ENCODE assay signal across 9 cellular contexts in genomic region chr17:45296003-45296832, GRCh38. TPM values are rescaled to one million over a fixed set of nuclear protein-coding genes. Genes with fewer than 3 reads are reported as not detected.
A peak's percentile ranks its signal among the peaks of the same experiment; 100 is the strongest.
DNase-seq lines count a peak whose midpoint lies in the region; ATAC-seq, FAIRE-seq and TF ChIP-seq lines count a peak whose summit lies in the region.
"Had no signal": no experiment of that assay in that cellular context is flagged by ENCODE, and none has a peak within 500 bp of the region (broad histone marks: within the 10 kb centered on the region; RNA-seq: fewer than 3 reads in every experiment).

No MANE protein-coding gene starts in this region.

- H3K9me3 Mint-ChIP-seq in CD4-positive, alpha-beta memory T cell: no peaks in the 10 kb centered on the region
- H3K9me3 Mint-ChIP-seq in activated naive CD8-positive, alpha-beta T cell treated with anti-CD3 and anti-CD28 coated beads, Interleukin-2, amount 10 ng/mL, durations not matched to agents 7 days and 5 days: no peaks in the 10 kb centered on the region

- H4K20me1 ChIP-seq in Karpas-422 (ENCODE audit: insufficient read depth, low read depth, low read length): no peaks in the 10 kb centered on the region

- no peaks in the 10 kb centered on the region for H3K27me3 Mint-ChIP-seq in CD4-positive, alpha-beta memory T cell
- H3K27me3 Mint-ChIP-seq in activated naive CD8-positive, alpha-beta T cell treated with anti-CD3 and anti-CD28 coated beads, Interleukin-2, amount 10 ng/mL, durations not matched to agents 7 days and 5 days: no peaks in the 10 kb centered on the region

- H3K36me3 ChIP-seq in CD4-positive, alpha-beta memory T cell (ENCODE audit: insufficient read depth, low read length): peaks cover 13% of the 10 kb centered on the region
- peaks cover 9% of the 10 kb centered on the region for H3K36me3 ChIP-seq in Karpas-422 (ENCODE audit: insufficient read depth, low read length)
- H3K36me3 ChIP-seq in mucosa of rectum (ENCODE audit: control insufficient read depth in 2 of 2, insufficient read depth in 2 of 2, low read length in 2 of 2): no peaks in the 10 kb centered on the region

- intact Hi-C loops in CD4-positive, alpha-beta memory T cell (cut with micrococcal nuclease): loop anchor here (2.0 kb wide), 1 partner anchor 17 kb away; no protein-coding TSS in a partner anchor

- H3K27ac ChIP-seq in CD4-positive, alpha-beta memory T cell (ENCODE audit: low read depth, low read length): no peak overlapping the region
- H3K27ac ChIP-seq in Karpas-422 (ENCODE audit: low read length) (peak overlapping the region; percentile 96), mucosa of rectum (ENCODE audit: low read depth in 2 of 2, low read length in 2 of 2) (peak overlapping the region; percentile 79 to 83), substantia nigra (ENCODE audit: low read depth, low read length, poor library complexity, severe bottlenecking) (no peak overlapping the region)

- H2AFZ ChIP-seq in Karpas-422 (ENCODE audit: low read length): no peak overlapping the region

- peak; percentile 23 for ATAC-seq in activated naive CD8-positive, alpha-beta T cell treated with anti-CD3 and anti-CD28 coated beads, Interleukin-2, amount 10 ng/mL, durations not matched to agents 7 days and 5 days (ENCODE audit: low read depth)
- ATAC-seq in HG03097 (IDR thresholded peaks at IDR 0.05; ENCODE audit: low FRiP score, unreplicated experiment): no peak

- no peaks in the 10 kb centered on the region for H3K9me3 ChIP-seq in CD4-positive, alpha-beta memory T cell (ENCODE audit: control insufficient read depth in 1 of 2, low read length in 2 of 2)
- H3K9me3 ChIP-seq in Karpas-422 (ENCODE audit: low read length) (no peaks in the 10 kb centered on the region), mucosa of rectum (ENCODE audit: control insufficient read depth in 2 of 2, low read length in 2 of 2) (no peaks in the 10 kb centered on the region)

- H3K9me2 ChIP-seq in Karpas-422 (replicated peaks; ENCODE audit: insufficient read depth, low read length): no peaks in the 10 kb centered on the region

- peak overlapping the region; percentile 30 to 93 (median 73) for H3K27ac Mint-ChIP-seq in CD4-positive, alpha-beta memory T cell
- H3K27ac Mint-ChIP-seq in activated naive CD8-positive, alpha-beta T cell treated with anti-CD3 and anti-CD28 coated beads, Interleukin-2, amount 10 ng/mL, durations not matched to agents 7 days and 5 days: peak overlapping the region; percentile 83

- peak overlapping the region; percentile 63 for H3K4me2 ChIP-seq in Karpas-422 (ENCODE audit: low read depth, low read length, poor library complexity, severe bottlenecking)

- peaks cover 20 to 50% of the 10 kb centered on the region in 2 donors for H3K36me3 Mint-ChIP-seq in CD4-positive, alpha-beta memory T cell
- H3K36me3 Mint-ChIP-seq in activated naive CD8-positive, alpha-beta T cell treated with anti-CD3 and anti-CD28 coated beads, Interleukin-2, amount 10 ng/mL, durations not matched to agents 7 days and 5 days: peaks cover 30% of the 10 kb centered on the region

- POLR2A ChIA-PET in CD4-positive, alpha-beta memory T cell (lab: Charles Lee; ENCODE audit: partially characterized antibody): interaction anchor here (0.6 to 2.3 kb wide), 3 partner anchors 16 to 70 kb away, joined by 4 to 18 read pairs (median 16); partner anchors contain the start of gene MAP3K14
- POLR2A ChIA-PET in activated naive CD8-positive, alpha-beta T cell treated with anti-CD3 and anti-CD28 coated beads, Interleukin-2, amount 10 ng/mL, durations not matched to agents 7 days and 5 days (lab: Charles Lee): interaction anchor here (0.8 kb wide), 1 partner anchor 21 kb away, joined by 3 read pairs; the partner anchor contains the start of gene MAP3K14

- FAIRE-seq in H54 (lab: Jason Lieb, UNC): no peak

- TF ChIP-seq POLR2A in H54 (IDR thresholded peaks at IDR 0.05; ENCODE audit: low read depth, low read length): no peak

- peaks cover 88% of the 10 kb centered on the region for H3K79me2 ChIP-seq in Karpas-422 (ENCODE audit: low read length)

- CTCF ChIA-PET in CD4-positive, alpha-beta memory T cell (lab: Charles Lee; ENCODE audit: partially characterized antibody): interaction anchor here (1.2 to 2.1 kb wide), 2 partner anchors 19 to 21 kb away, joined by 7 to 8 read pairs; partner anchors contain the start of gene MAP3K14

- DNase-seq in CD4-positive, alpha-beta memory T cell: no peak
- DNase-seq in Karpas-422 (peak; percentile 93), cerebellar nuclear complex (lab: John Stamatoyannopoulos, UW) (no peak), H54 (ENCODE audit: insufficient read length, low spot score) (no peak), substantia nigra (lab: John Stamatoyannopoulos, UW) (no peak)
- DNase-seq in activated naive CD8-positive, alpha-beta T cell treated with anti-CD3 and anti-CD28 coated beads, Interleukin-2, amount 10 ng/mL, durations not matched to agents 7 days and 5 days: no peak
- DNase-seq: NCI-H1694 treated with DMSO at 0.1 percent for 48 hours had no signal

- peak overlapping the region in 4 of 8 donors; percentile 2 to 65 (median 46) for H3K4me3 Mint-ChIP-seq in CD4-positive, alpha-beta memory T cell
- peak overlapping the region; percentile 43 for H3K4me3 Mint-ChIP-seq in activated naive CD8-positive, alpha-beta T cell treated with anti-CD3 and anti-CD28 coated beads, Interleukin-2, amount 10 ng/mL, durations not matched to agents 7 days and 5 days

- peaks cover 89% of the 10 kb centered on the region for H3K4me1 ChIP-seq in CD4-positive, alpha-beta memory T cell (ENCODE audit: insufficient read depth, low read length)
- H3K4me1 ChIP-seq in Karpas-422 (ENCODE audit: low read length) (peaks cover 99% of the 10 kb centered on the region), mucosa of rectum (ENCODE audit: control insufficient read depth in 2 of 2, insufficient read depth in 2 of 2, low read length in 2 of 2) (peaks cover 51 to 66% of the 10 kb centered on the region in 2 donors)

- H3K27me3 ChIP-seq in CD4-positive, alpha-beta memory T cell (ENCODE audit: insufficient read depth, low read length): no peaks in the 10 kb centered on the region
- no peaks in the 10 kb centered on the region for H3K27me3 ChIP-seq in Karpas-422 (ENCODE audit: low read length)
- H3K27me3 ChIP-seq in mucosa of rectum (ENCODE audit: control insufficient read depth in 2 of 2, insufficient read depth in 2 of 2, low read length in 2 of 2): no peaks in the 10 kb centered on the region

- H3K4me3 ChIP-seq in CD4-positive, alpha-beta memory T cell (ENCODE audit: low read length in 2 of 2): no peak overlapping the region
- H3K4me3 ChIP-seq in Karpas-422 (ENCODE audit: low read length) (peak overlapping the region; percentile 44; the same call in 1 of the 2 replicates), mucosa of rectum (ENCODE audit: low read length in 2 of 2) (peak overlapping the region in 1 of 2 donors; percentile 29)

- H3K9ac ChIP-seq in Karpas-422 (ENCODE audit: low read length) (peak overlapping the region; percentile 57), mucosa of rectum (ENCODE audit: low read depth in 1 of 2, low read length in 2 of 2) (peak overlapping the region; percentile 7 to 28)

- H3K4me1 Mint-ChIP-seq in CD4-positive, alpha-beta memory T cell: peaks cover 57 to 93% (median 71%) of the 10 kb centered on the region in 4 donors
- H3K4me1 Mint-ChIP-seq in activated naive CD8-positive, alpha-beta T cell treated with anti-CD3 and anti-CD28 coated beads, Interleukin-2, amount 10 ng/mL, durations not matched to agents 7 days and 5 days: peaks cover 66% of the 10 kb centered on the region

RNA-seq across cellular contexts. Expression of gene MAP3K14, which starts 20.6 kb away (rescaled TPM):
- total RNA-seq in CD4-positive, alpha-beta memory T cell: 10 to 100 TPM; 48.7 to 49.3 TPM
- 10 to 100 TPM in 1 of 2 donors, 1 to 10 TPM in 1; 2.3 to 14.5 TPM for polyA plus RNA-seq in CD4-positive, alpha-beta memory T cell
- 7.6 and 12.0 TPM in 2 replicates for total RNA-seq in Karpas-422 (2014; rRNA removed; shearing (Covaris generic); ENCODE audit: low replicate concordance)
- total RNA-seq in activated naive CD8-positive, alpha-beta T cell treated with anti-CD3 and anti-CD28 coated beads, Interleukin-2, amount 10 ng/mL, durations not matched to agents 7 days and 5 days: 10 to 100 TPM; 25.9 to 33.7 TPM

RNA-seq across cellular contexts. Expression of gene SPATA32, which starts 34.3 kb away (rescaled TPM):
- total RNA-seq in CD4-positive, alpha-beta memory T cell: under 1 TPM; 0.22 to 0.41 TPM
- polyA plus RNA-seq in CD4-positive, alpha-beta memory T cell: under 1 TPM; 0.25 to 0.49 TPM
- not detected in 2 replicates for total RNA-seq in Karpas-422 (2014; rRNA removed; shearing (Covaris generic); ENCODE audit: low replicate concordance)
- under 1 TPM; 0.53 to 0.65 TPM for total RNA-seq in activated naive CD8-positive, alpha-beta T cell treated with anti-CD3 and anti-CD28 coated beads, Interleukin-2, amount 10 ng/mL, durations not matched to agents 7 days and 5 days

Comparison
In these comparisons a context has a peak if more than half of its experiments do, and no peak if none do; other contexts are left out.
1. H3K27ac ChIP-seq: peak in Karpas-422 (single experiment) and mucosa of rectum (2 of 2); none in CD4-positive, alpha-beta memory T cell (single experiment) and substantia nigra (single experiment).